In the genomic region with DNA sequence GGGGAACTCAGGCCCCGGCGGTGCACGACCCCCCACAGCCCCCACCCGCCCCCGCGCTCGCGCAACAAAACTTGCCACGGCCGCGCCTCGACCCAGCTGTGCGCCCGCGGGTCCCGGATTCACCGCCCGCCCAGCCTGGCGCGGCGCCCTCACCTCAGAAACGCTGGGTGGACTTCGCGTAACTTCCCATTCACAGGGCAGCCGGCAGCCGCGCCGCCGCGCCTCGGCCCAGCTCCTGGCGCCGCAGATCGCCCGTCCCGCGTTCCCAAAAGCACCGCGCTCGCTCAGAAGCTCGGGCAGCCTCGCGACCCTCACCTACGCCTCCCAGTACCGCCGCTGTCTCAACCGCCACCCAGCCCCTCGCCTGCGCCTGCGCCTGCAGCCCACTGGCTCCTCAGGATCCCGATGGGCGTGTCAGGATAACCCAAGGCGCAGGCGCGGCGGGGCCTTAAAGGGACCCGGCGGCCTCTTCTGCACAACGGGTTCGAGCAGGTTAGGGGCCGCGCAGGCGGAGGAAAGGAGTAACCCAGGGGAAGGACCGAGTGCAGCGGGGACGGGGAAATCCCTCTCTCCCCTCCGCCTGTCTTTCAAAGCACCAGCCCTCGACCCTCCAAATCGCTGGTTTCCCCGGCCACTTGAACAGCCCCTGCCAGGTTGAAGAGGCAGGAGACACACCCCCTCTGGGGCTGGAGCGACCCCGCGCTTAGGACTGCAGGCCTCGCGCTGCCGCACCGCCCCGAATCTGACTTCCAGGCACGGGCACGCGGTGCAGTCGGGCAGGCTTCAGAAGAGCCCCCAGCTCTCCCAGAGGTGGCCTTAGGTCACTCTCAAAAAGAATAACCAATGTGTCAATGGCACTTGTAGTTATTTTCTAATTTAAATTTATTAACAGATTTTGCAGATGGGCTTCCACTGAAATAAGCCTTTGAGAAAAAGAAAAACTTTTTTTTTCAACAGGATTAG, we compare ENCODE assay signal across 8 cellular contexts. TPM values are rescaled to one million over a fixed set of nuclear protein-coding genes. Genes with fewer than 3 reads are reported as not detected.
DNase-seq lines count a peak whose midpoint lies in the region; TF ChIP-seq lines count a peak whose summit lies in the region.

Gene NBPF1 (minus strand): TSS at position 380 of the 963 bp plus-strand sequence.

- CTCF ChIA-PET in activated naive CD4-positive, alpha-beta T cell treated with anti-CD3 and anti-CD28 coated beads, Interleukin-2, amount 10 ng/mL, durations not matched to agents 7 days and 5 days (lab: Charles Lee): interaction anchor here (1.4 to 1.7 kb wide), 2 partner anchors 8 to 11 kb away, joined by 4 to 13 read pairs; no protein-coding TSS in a partner anchor

- TF ChIP-seq CTCF in HFFc6 (IDR thresholded peaks at IDR 0.05) (peak; percentile 30; the same call in 1 of the 2 replicates), subcutaneous adipose tissue (IDR thresholded peaks at IDR 0.05; ENCODE audit: low read depth) (no peak)

- in situ Hi-C loops in SK-MEL-5 (cut with HindIII; ENCODE audit: low pct_unique_long_range_greater_than_20kb, low sequenced_read_pairs): no loop called here

- H3K27me3 Mint-ChIP-seq in HFFc6 (ENCODE audit: insufficient read depth): no peaks in the 10 kb centered on the region
- H3K27me3 Mint-ChIP-seq in activated naive CD4-positive, alpha-beta T cell treated with anti-CD3 and anti-CD28 coated beads, Interleukin-2, amount 10 ng/mL, durations not matched to agents 7 days and 5 days: no peaks in the 10 kb centered on the region

- no peaks in the 10 kb centered on the region for H3K36me3 Mint-ChIP-seq in HFFc6 (ENCODE audit: low read depth)
- H3K36me3 Mint-ChIP-seq in activated naive CD4-positive, alpha-beta T cell treated with anti-CD3 and anti-CD28 coated beads, Interleukin-2, amount 10 ng/mL, durations not matched to agents 7 days and 5 days: no peaks in the 10 kb centered on the region

- no peaks in the 10 kb centered on the region for H3K4me1 Mint-ChIP-seq in HFFc6 (ENCODE audit: low read depth)
- H3K4me1 Mint-ChIP-seq in activated naive CD4-positive, alpha-beta T cell treated with anti-CD3 and anti-CD28 coated beads, Interleukin-2, amount 10 ng/mL, durations not matched to agents 7 days and 5 days: no peaks in the 10 kb centered on the region

- no peak within 1 kb of the TSS for H3K4me3 Mint-ChIP-seq in HFFc6
- H3K4me3 Mint-ChIP-seq in activated naive CD4-positive, alpha-beta T cell treated with anti-CD3 and anti-CD28 coated beads, Interleukin-2, amount 10 ng/mL, durations not matched to agents 7 days and 5 days: no peak within 1 kb of the TSS

- H3K27ac Mint-ChIP-seq in HFFc6: no peak within 1 kb of the TSS
- H3K27ac Mint-ChIP-seq in activated naive CD4-positive, alpha-beta T cell treated with anti-CD3 and anti-CD28 coated beads, Interleukin-2, amount 10 ng/mL, durations not matched to agents 7 days and 5 days: no peak within 1 kb of the TSS

- DNase-seq in GM03348 (ENCODE audit: low spot score): peak; percentile 100
- DNase-seq in HFFc6: peak; percentile 93
- peak; percentile 88 for DNase-seq in MV-4-11 (lab: John Stamatoyannopoulos, UW)
- peak; percentile 99 for DNase-seq in SK-MEL-5 (ENCODE audit: low read depth, low spot score)
- peak; percentile 89 for DNase-seq in activated naive CD4-positive, alpha-beta T cell treated with anti-CD3 and anti-CD28 coated beads, Interleukin-2, amount 10 ng/mL, durations not matched to agents 7 days and 5 days
- peak; percentile 94 for DNase-seq in globus pallidus (ENCODE audit: low spot score)
- DNase-seq in non-pigmented ciliary epithelial cell (ENCODE audit: low read depth): peak; percentile 65

- H3K9me3 Mint-ChIP-seq in HFFc6: no peaks in the 10 kb centered on the region
- H3K9me3 Mint-ChIP-seq in activated naive CD4-positive, alpha-beta T cell treated with anti-CD3 and anti-CD28 coated beads, Interleukin-2, amount 10 ng/mL, durations not matched to agents 7 days and 5 days: no peaks in the 10 kb centered on the region

RNA-seq across cellular contexts. Expression of gene NBPF1, which starts in this region (rescaled TPM):
- 10 to 100 TPM; 37.0 to 43.3 (median 39.0) TPM for total RNA-seq in HFFc6 (2021; fragmentation: NEBNext Ultra II Directional; extraction: Animal tissue kit (Norgen Biotek cat#: 25700))
- 16.1 and 16.2 TPM in 2 replicates for total RNA-seq in SK-MEL-5 (2014; rRNA removed; shearing (Covaris generic))
- 16.6 and 23.6 TPM in 2 replicates for polyA plus RNA-seq in SK-MEL-5 (2015; cell fraction: cytosol; rRNA removed)
- 35.0 and 36.3 TPM in 2 replicates for polyA plus RNA-seq in SK-MEL-5 (2015; cell fraction: nucleus; rRNA removed)
- 10 to 100 TPM; 20.7 to 50.1 (median 41.9) TPM for total RNA-seq in subcutaneous adipose tissue

Comparison
In these comparisons a context has a peak if more than half of its experiments do, and no peak if none do; other contexts are left out.
1. Peak in every context shown above with its lines: DNase-seq.